1 cellular context compared by ENCODE assay signal in genomic region chr1:204207136-204207616, GRCh38.
TF ChIP-seq lines count a peak whose summit lies in the region.

No MANE protein-coding gene starts in this region.

TF ChIP-seq in K562, 482 proteins besides CTCF, POLR2A, EP300 and RAD21 (continues in another document):
- no peak for TF ChIP-seq CREB3L1 (IDR thresholded peaks at IDR 0.05; ENCODE audit: borderline replicate concordance, low read depth)
- no peak for TF ChIP-seq L3MBTL2 (IDR thresholded peaks at IDR 0.05)
- TF ChIP-seq KLF13 (tag; IDR thresholded peaks at IDR 0.05; ENCODE audit: borderline replicate concordance, low read depth): no peak
- peak; percentile 72; the same call in 1 of the 2 replicates for TF ChIP-seq XRCC5 (IDR thresholded peaks at IDR 0.05; ENCODE audit: low read depth, low read length)
- TF ChIP-seq THAP12 (CRISPR knock-in tag; IDR thresholded peaks at IDR 0.05): no peak
- TF ChIP-seq ZNF76 (CRISPR knock-in tag; IDR thresholded peaks at IDR 0.05; ENCODE audit: borderline replicate concordance): no peak
- TF ChIP-seq JUND (IDR thresholded peaks at IDR 0.05; ENCODE audit: borderline replicate concordance, low read depth, low read length): peak; percentile 25; the same call in 1 of the 2 replicates
- TF ChIP-seq JUND (tag; IDR thresholded peaks at IDR 0.05; ENCODE audit: borderline replicate concordance, low read depth, low read length): no peak; the same call in 2 of the 3 replicates
- TF ChIP-seq, protein P1, sequence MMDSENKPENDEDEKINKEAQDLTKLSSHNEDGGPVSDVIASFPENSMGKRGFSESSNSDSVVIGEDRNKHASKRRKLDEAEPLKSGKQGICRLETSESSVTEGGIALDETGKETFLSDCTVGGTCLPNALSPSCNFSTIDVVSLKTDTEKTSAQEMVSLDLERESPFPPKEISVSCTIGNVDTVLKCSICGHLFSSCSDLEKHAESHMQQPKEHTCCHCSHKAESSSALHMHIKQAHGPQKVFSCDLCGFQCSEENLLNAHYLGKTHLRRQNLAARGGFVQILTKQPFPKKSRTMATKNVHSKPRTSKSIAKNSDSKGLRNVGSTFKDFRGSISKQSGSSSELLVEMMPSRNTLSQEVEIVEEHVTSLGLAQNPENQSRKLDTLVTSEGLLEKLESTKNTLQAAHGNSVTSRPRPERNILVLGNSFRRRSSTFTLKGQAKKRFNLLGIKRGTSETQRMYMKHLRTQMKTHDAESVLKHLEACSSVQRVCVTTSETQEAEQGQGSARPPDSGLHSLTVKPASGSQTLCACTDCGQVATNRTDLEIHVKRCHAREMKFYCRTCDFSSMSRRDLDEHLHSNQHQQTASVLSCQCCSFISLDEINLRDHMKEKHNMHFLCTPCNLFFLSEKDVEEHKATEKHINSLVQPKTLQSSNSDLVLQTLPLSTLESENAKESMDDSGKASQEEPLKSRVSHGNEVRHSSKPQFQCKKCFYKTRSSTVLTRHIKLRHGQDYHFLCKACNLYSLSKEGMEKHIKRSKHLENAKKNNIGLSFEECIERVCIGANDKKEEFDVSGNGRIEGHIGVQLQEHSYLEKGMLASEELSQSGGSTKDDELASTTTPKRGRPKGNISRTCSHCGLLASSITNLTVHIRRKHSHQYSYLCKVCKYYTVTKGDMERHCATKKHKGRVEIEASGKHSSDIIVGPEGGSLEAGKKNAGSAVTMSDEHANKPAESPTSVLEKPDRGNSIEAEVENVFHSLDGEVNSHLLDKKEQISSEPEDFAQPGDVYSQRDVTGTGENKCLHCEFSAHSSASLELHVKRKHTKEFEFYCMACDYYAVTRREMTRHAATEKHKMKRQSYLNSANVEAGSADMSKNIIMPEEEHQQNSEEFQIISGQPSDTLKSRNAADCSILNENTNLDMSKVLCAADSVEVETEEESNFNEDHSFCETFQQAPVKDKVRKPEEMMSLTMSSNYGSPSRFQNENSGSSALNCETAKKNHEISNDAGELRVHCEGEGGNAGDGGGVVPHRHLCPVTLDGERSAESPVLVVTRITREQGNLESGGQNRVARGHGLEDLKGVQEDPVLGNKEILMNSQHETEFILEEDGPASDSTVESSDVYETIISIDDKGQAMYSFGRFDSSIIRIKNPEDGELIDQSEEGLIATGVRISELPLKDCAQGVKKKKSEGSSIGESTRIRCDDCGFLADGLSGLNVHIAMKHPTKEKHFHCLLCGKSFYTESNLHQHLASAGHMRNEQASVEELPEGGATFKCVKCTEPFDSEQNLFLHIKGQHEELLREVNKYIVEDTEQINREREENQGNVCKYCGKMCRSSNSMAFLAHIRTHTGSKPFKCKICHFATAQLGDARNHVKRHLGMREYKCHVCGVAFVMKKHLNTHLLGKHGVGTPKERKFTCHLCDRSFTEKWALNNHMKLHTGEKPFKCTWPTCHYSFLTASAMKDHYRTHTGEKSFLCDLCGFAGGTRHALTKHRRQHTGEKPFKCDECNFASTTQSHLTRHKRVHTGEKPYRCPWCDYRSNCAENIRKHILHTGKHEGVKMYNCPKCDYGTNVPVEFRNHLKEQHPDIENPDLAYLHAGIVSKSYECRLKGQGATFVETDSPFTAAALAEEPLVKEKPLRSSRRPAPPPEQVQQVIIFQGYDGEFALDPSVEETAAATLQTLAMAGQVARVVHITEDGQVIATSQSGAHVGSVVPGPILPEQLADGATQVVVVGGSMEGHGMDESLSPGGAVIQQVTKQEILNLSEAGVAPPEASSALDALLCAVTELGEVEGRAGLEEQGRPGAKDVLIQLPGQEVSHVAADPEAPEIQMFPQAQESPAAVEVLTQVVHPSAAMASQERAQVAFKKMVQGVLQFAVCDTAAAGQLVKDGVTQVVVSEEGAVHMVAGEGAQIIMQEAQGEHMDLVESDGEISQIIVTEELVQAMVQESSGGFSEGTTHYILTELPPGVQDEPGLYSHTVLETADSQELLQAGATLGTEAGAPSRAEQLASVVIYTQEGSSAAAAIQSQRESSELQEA (IDR thresholded peaks at IDR 0.05; ENCODE audit: low read depth): no peak
- 0 out of 2 replicates have a peak, but pooled peaks have one; percentile 17 for TF ChIP-seq TFAP4 (CRISPR knock-in tag; IDR thresholded peaks at IDR 0.05; ENCODE audit: borderline replicate concordance)
- TF ChIP-seq, protein P2, sequence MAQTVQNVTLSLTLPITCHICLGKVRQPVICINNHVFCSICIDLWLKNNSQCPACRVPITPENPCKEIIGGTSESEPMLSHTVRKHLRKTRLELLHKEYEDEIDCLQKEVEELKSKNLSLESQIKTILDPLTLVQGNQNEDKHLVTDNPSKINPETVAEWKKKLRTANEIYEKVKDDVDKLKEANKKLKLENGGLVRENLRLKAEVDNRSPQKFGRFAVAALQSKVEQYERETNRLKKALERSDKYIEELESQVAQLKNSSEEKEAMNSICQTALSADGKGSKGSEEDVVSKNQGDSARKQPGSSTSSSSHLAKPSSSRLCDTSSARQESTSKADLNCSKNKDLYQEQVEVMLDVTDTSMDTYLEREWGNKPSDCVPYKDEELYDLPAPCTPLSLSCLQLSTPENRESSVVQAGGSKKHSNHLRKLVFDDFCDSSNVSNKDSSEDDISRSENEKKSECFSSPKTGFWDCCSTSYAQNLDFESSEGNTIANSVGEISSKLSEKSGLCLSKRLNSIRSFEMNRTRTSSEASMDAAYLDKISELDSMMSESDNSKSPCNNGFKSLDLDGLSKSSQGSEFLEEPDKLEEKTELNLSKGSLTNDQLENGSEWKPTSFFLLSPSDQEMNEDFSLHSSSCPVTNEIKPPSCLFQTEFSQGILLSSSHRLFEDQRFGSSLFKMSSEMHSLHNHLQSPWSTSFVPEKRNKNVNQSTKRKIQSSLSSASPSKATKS (CRISPR knock-in tag; IDR thresholded peaks at IDR 0.05): no peak
- TF ChIP-seq BCL6 (CRISPR knock-in tag; IDR thresholded peaks at IDR 0.05): 0 out of 2 replicates have a peak, but pooled peaks have one; percentile 36
- TF ChIP-seq FOXK1 (CRISPR knock-in tag; IDR thresholded peaks at IDR 0.05; ENCODE audit: borderline replicate concordance): 0 out of 2 replicates have a peak, but pooled peaks have one; percentile 6
- TF ChIP-seq NR1H2 (CRISPR knock-in tag; IDR thresholded peaks at IDR 0.05): no peak
- no peak for TF ChIP-seq MAFF (IDR thresholded peaks at IDR 0.05; ENCODE audit: low read length)
- TF ChIP-seq E2F3 (CRISPR knock-in tag; IDR thresholded peaks at IDR 0.05): 0 out of 2 replicates have a peak, but pooled peaks have one; percentile 28
- no peak for TF ChIP-seq ZNF780A (CRISPR knock-in tag; IDR thresholded peaks at IDR 0.05)
- no peak for TF ChIP-seq TRIM28 (IDR thresholded peaks at IDR 0.05)
- TF ChIP-seq HNRNPUL1 (IDR thresholded peaks at IDR 0.05; ENCODE audit: low read length): no peak
- TF ChIP-seq MTA3 (IDR thresholded peaks at IDR 0.05; ENCODE audit: borderline replicate concordance): no peak
- no peak for TF ChIP-seq AFF4 (CRISPR knock-in tag; IDR thresholded peaks at IDR 0.05)
- TF ChIP-seq ARHGAP35 (IDR thresholded peaks at IDR 0.05; ENCODE audit: partially characterized antibody): no peak
- TF ChIP-seq ATF7 (IDR thresholded peaks at IDR 0.05): no peak
- TF ChIP-seq MEIS2 (IDR thresholded peaks at IDR 0.05; ENCODE audit: partially characterized antibody): peak; percentile 31
- no peak for TF ChIP-seq EHMT2 (IDR thresholded peaks at IDR 0.05)
- TF ChIP-seq ZNF589 (CRISPR knock-in tag; IDR thresholded peaks at IDR 0.05; ENCODE audit: low read depth): no peak
- 0 out of 4 replicates have a peak, but pooled peaks of 1 of the 2 experiments have one; percentile 31 for TF ChIP-seq RCOR1 (IDR thresholded peaks at IDR 0.05; ENCODE audit: borderline replicate concordance in 1 of 2, low read depth in 2 of 2, low read length in 2 of 2)
- TF ChIP-seq XRCC3 (IDR thresholded peaks at IDR 0.05): no peak
- TF ChIP-seq SMAD2 (IDR thresholded peaks at IDR 0.05; ENCODE audit: low read depth, low read length): no peak
- TF ChIP-seq ZKSCAN3 (CRISPR knock-in tag; IDR thresholded peaks at IDR 0.05): no peak
- no peak for TF ChIP-seq ARID2 (IDR thresholded peaks at IDR 0.05)
- peak; percentile 31; the same call in 1 of the 2 replicates for TF ChIP-seq KLF16 (IDR thresholded peaks at IDR 0.05)
- TF ChIP-seq ZNF143 (CRISPR knock-in tag; IDR thresholded peaks at IDR 0.05): no peak
- no peak for TF ChIP-seq ZNF395 (CRISPR knock-in tag; IDR thresholded peaks at IDR 0.05)
- TF ChIP-seq FOXP1 (CRISPR knock-in tag; IDR thresholded peaks at IDR 0.05): no peak
- TF ChIP-seq CEBPG (CRISPR knock-in tag; IDR thresholded peaks at IDR 0.05): no peak
- no peak for TF ChIP-seq CEBPG (tag; conservative IDR thresholded peaks at IDR 0.05 in 1 of 2, IDR thresholded peaks at IDR 0.05 in 1 of 2)
- 0 out of 2 replicates have a peak, but pooled peaks have one; percentile 43 for TF ChIP-seq ZNF583 (CRISPR knock-in tag; IDR thresholded peaks at IDR 0.05)
- no peak for TF ChIP-seq RFX1 (IDR thresholded peaks at IDR 0.05)
- peak in 1 of 2 experiments; percentile 43; a peak in 2 of 4 replicates for TF ChIP-seq MAZ (CRISPR knock-in tag; conservative IDR thresholded peaks at IDR 0.05 in 1 of 2, IDR thresholded peaks at IDR 0.05 in 1 of 2)
- no peak for TF ChIP-seq DLX4 (CRISPR knock-in tag; IDR thresholded peaks at IDR 0.05)
- no peak for TF ChIP-seq MCM5 (IDR thresholded peaks at IDR 0.05; ENCODE audit: low read depth)
- no peak for TF ChIP-seq CTBP1 (IDR thresholded peaks at IDR 0.05; ENCODE audit: borderline replicate concordance)
- TF ChIP-seq SIRT6 (IDR thresholded peaks at IDR 0.05; ENCODE audit: low read depth, low read length): no peak
- no peak for TF ChIP-seq ZNF347 (CRISPR knock-in tag; IDR thresholded peaks at IDR 0.05; ENCODE audit: low read depth)
- no peak for TF ChIP-seq CBFB (CRISPR knock-in tag; IDR thresholded peaks at IDR 0.05)
